ENCODE assay signal across 1 cellular context in the genomic region with DNA sequence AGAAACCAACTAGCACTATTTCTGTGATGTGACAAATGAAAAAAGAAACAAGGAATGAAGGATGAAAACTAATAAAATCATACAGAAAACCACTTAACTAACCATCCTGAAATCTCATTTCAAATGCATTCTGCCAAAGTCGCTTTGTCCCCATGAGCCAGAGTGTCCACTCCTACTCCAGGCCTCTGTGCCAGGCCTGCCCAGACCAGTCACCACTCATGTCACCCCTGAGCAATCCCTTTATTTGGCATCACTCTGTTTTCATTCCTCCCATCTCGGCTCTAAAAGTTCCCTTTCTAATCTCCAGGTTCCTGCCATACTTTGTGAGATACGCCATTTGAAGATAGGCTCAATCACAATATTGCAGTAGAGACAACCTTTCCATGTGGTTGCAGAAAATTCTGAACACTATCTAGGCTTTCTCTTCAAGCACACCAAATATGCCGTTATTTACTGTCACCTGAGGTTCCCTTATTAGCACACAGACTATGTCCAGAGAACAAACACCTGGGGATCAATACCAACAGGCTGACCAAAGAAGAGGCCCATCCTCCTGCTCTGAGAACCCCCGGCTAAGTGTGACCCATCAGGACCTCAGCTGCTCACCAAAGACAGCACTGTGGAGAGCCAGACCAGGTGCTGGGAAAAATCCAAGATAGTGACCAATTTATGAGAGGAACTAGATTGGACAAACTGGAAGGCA.
A peak's percentile ranks its signal among the peaks of the same experiment; 100 is the strongest.
TF ChIP-seq lines count a peak whose summit lies in the region.

No MANE protein-coding gene starts in this region.

TF ChIP-seq in HepG2, 621 proteins besides CTCF, POLR2A, EP300 and RAD21:
- TF ChIP-seq, protein P1, sequence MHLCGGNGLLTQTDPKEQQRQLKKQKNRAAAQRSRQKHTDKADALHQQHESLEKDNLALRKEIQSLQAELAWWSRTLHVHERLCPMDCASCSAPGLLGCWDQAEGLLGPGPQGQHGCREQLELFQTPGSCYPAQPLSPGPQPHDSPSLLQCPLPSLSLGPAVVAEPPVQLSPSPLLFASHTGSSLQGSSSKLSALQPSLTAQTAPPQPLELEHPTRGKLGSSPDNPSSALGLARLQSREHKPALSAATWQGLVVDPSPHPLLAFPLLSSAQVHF (CRISPR knock-in tag; IDR thresholded peaks at IDR 0.05), result no peak
- no peak for TF ChIP-seq PHF5A (CRISPR knock-in tag; IDR thresholded peaks at IDR 0.05; ENCODE audit: low read depth, unreplicated experiment)
- 0 out of 2 replicates have a peak, but pooled peaks have one; percentile 17 for TF ChIP-seq GATAD2A (CRISPR knock-in tag; IDR thresholded peaks at IDR 0.05)
- TF ChIP-seq BHLHE40 (IDR thresholded peaks at IDR 0.05; ENCODE audit: low read length), result 0 out of 2 replicates have a peak, but pooled peaks have one; percentile 18
- TF ChIP-seq SOX6 (IDR thresholded peaks at IDR 0.05), result no peak
- TF ChIP-seq SOX6 (CRISPR knock-in tag; IDR thresholded peaks at IDR 0.05), result 0 out of 2 replicates have a peak, but pooled peaks have one; percentile 19
- TF ChIP-seq SOX13 (IDR thresholded peaks at IDR 0.05), result no peak
- no peak for TF ChIP-seq SOX13 (CRISPR knock-in tag; conservative IDR thresholded peaks at IDR 0.05 in 1 of 2, IDR thresholded peaks at IDR 0.05 in 1 of 2)
- 0 out of 2 replicates have a peak, but pooled peaks have one; percentile 17 for TF ChIP-seq HHEX (CRISPR knock-in tag; IDR thresholded peaks at IDR 0.05)
- no peak for TF ChIP-seq ZNF326 (CRISPR knock-in tag; IDR thresholded peaks at IDR 0.05; ENCODE audit: borderline replicate concordance)
- TF ChIP-seq BCL6 (CRISPR knock-in tag; IDR thresholded peaks at IDR 0.05), result peak; percentile 67
- TF ChIP-seq MED1 (CRISPR knock-in tag; IDR thresholded peaks at IDR 0.05), result no peak
- TF ChIP-seq ZNF781 (CRISPR knock-in tag; IDR thresholded peaks at IDR 0.05; ENCODE audit: borderline replicate concordance, not compliant biosample characterization), result no peak
- no peak for TF ChIP-seq SATB2 (CRISPR knock-in tag; IDR thresholded peaks at IDR 0.05)
- TF ChIP-seq BORCS8-MEF2B (CRISPR knock-in tag; IDR thresholded peaks at IDR 0.05), result no peak
TF ChIP-seq in HepG2: peak in this region for 5.
